ENCODE assay signal across 13 cellular contexts in genomic region chr22:42188808-42189447, GRCh38. TPM values are rescaled to one million over a fixed set of nuclear protein-coding genes. Genes with fewer than 3 reads are reported as not detected.
DNase-seq lines count a peak whose midpoint lies in the region; ATAC-seq, FAIRE-seq and TF ChIP-seq lines count a peak whose summit lies in the region.
"Had no signal": no experiment of that assay in that cellular context is flagged by ENCODE, and none has a peak within 500 bp of the region (broad histone marks: within the 10 kb centered on the region; RNA-seq: fewer than 3 reads in every experiment).

No MANE protein-coding gene starts in this region.

- no peak overlapping the region for H3K9ac ChIP-seq in GM23248
- no peak overlapping the region for H3K9ac ChIP-seq in mesenchymal stem cell (ENCODE audit: low read length)
- H3K9ac ChIP-seq: KMS-11 had no signal

- H2AFZ ChIP-seq in GM23248, result no peak overlapping the region
- no peak overlapping the region for H2AFZ ChIP-seq in mesenchymal stem cell (ENCODE audit: low read depth, low read length)

- CTCF ChIA-PET in activated CD8-positive, alpha-beta memory T cell treated with anti-CD3 and anti-CD28 coated beads, Interleukin-2, amount 10 ng/mL, durations not matched to agents 7 days and 5 days (lab: Charles Lee), result interaction anchor here (1.1 to 1.8 kb wide), 3 partner anchors 11 to 256 kb away, joined by 3 to 6 read pairs (median 4); no protein-coding TSS in a partner anchor

- H3K4me1 ChIP-seq in GM23248 (ENCODE audit: insufficient read depth) (peaks cover 7% of the 10 kb centered on the region; the same call in 1 of the 2 replicates), mesenchymal stem cell (ENCODE audit: control insufficient read depth, insufficient read depth, low read depth, low read length) (peaks cover 6% of the 10 kb centered on the region)

- H3K9me3 ChIP-seq in GM23248 (ENCODE audit: low read depth), result no peaks in the 10 kb centered on the region
- H3K9me3 ChIP-seq in mesenchymal stem cell (ENCODE audit: control insufficient read depth, low read length), result no peaks in the 10 kb centered on the region

- no peak overlapping the region for H3K14ac ChIP-seq in mesenchymal stem cell (ENCODE audit: low read length in 2 of 2)

- no peaks in the 10 kb centered on the region for H3K9me3 Mint-ChIP-seq in activated CD8-positive, alpha-beta memory T cell treated with anti-CD3 and anti-CD28 coated beads, Interleukin-2, amount 10 ng/mL, durations not matched to agents 7 days and 5 days (ENCODE audit: low read depth)

- H3K27me3 ChIP-seq in GM23248 (replicated peaks; ENCODE audit: insufficient read depth) (no peaks in the 10 kb centered on the region), bronchial epithelial cell (ENCODE audit: control insufficient read depth, insufficient read depth, low read length) (no peaks in the 10 kb centered on the region), mesenchymal stem cell (ENCODE audit: control insufficient read depth in 1 of 2, insufficient read depth in 1 of 2, low read length in 2 of 2) (no peaks in the 10 kb centered on the region)

- no peak overlapping the region for H3K18ac ChIP-seq in mesenchymal stem cell (ENCODE audit: low read depth in 1 of 2, low read length in 2 of 2)

- H2AK5ac ChIP-seq in mesenchymal stem cell (ENCODE audit: low read length, severe bottlenecking), result no peak overlapping the region

- H2BK15ac ChIP-seq in mesenchymal stem cell (ENCODE audit: low read depth, poor library complexity, severe bottlenecking), result no peak overlapping the region

- H4K20me1 ChIP-seq in GM23248 (ENCODE audit: insufficient read depth), result peaks cover 7% of the 10 kb centered on the region; the same call in 1 of the 2 replicates

- H3K79me1 ChIP-seq in mesenchymal stem cell (replicated peaks; ENCODE audit: low read length, poor library complexity, severe bottlenecking), result peaks cover 45% of the 10 kb centered on the region

- no peaks in the 10 kb centered on the region for H3K9me2 ChIP-seq in GM23248 (ENCODE audit: insufficient read depth)

- no peak overlapping the region for H4K91ac ChIP-seq in mesenchymal stem cell (ENCODE audit: low read length)

- in situ Hi-C loops in GM23248 (cut with MboI), result no loop called here

- H3K4me2 ChIP-seq in GM23248 (ENCODE audit: unreplicated experiment) (peak overlapping the region; percentile 27), mesenchymal stem cell (ENCODE audit: low read length, poor library complexity, severe bottlenecking) (no peak overlapping the region)
- H3K4me2 ChIP-seq: KMS-11 had no signal

- no peak overlapping the region for H3K27ac ChIP-seq in GM23248
- H3K27ac ChIP-seq in mesenchymal stem cell (ENCODE audit: low read length, poor library complexity, severe bottlenecking), result no peak overlapping the region
- H3K27ac ChIP-seq: KMS-11 had no signal

- no peak for ATAC-seq in activated CD8-positive, alpha-beta memory T cell treated with anti-CD3 and anti-CD28 coated beads, Interleukin-2, amount 10 ng/mL, durations not matched to agents 7 days and 5 days
- no peak for ATAC-seq in HG03280 (IDR thresholded peaks at IDR 0.05; ENCODE audit: unreplicated experiment)

- H3K4me3 ChIP-seq in GM23248, result no peak overlapping the region
- no peak overlapping the region for H3K4me3 ChIP-seq in bronchial epithelial cell (ENCODE audit: low read depth, low read length)
- no peak overlapping the region for H3K4me3 ChIP-seq in mesenchymal stem cell (ENCODE audit: insufficient read depth in 1 of 2, low read depth in 1 of 2, low read length in 2 of 2)

- TF ChIP-seq CTCF in bronchial epithelial cell (IDR thresholded peaks at IDR 0.05; ENCODE audit: insufficient read depth, low read length, severe bottlenecking), result no peak

- H3K4ac ChIP-seq in mesenchymal stem cell (ENCODE audit: low read depth in 1 of 2, low read length in 2 of 2), result no peak overlapping the region

- no peak overlapping the region for H4K8ac ChIP-seq in mesenchymal stem cell (ENCODE audit: low read length)

- peak; percentile 60 for DNase-seq in GM23248
- peak; percentile 57 for DNase-seq in M059J (ENCODE audit: low read depth)
- peak; percentile 86 for DNase-seq in bronchial epithelial cell (ENCODE audit: low read depth)
- peak; percentile 16 for DNase-seq in mesenchymal stem cell
- no peak for DNase-seq in activated CD8-positive, alpha-beta memory T cell treated with anti-CD3 and anti-CD28 coated beads, Interleukin-2, amount 10 ng/mL, durations not matched to agents 7 days and 5 days
- no peak for DNase-seq in CD1c-positive myeloid dendritic cell (ENCODE audit: extremely low spot score)
- DNase-seq in T-helper 2 cell, result no peak
- DNase-seq: activated CD4-positive, alpha-beta T cell treated with anti-CD3 and anti-CD28 coated beads for 4 hours; SHP77 treated with DMSO at 0.1 percent for 48 hours; stimulated activated CD4-positive, alpha-beta T cell treated with anti-CD3 and anti-CD28 coated beads, Interleukin-12 subunit alpha, Interleukin-12 subunit beta, amount 100 ng/mL, for 4 hours; stimulated activated CD8-positive, alpha-beta memory T cell treated with anti-CD3 and anti-CD28 coated beads, Interleukin-4, amount 100 ng/mL, for 48 hours had no signal

- peaks cover 33% of the 10 kb centered on the region for H3K4me1 Mint-ChIP-seq in activated CD8-positive, alpha-beta memory T cell treated with anti-CD3 and anti-CD28 coated beads, Interleukin-2, amount 10 ng/mL, durations not matched to agents 7 days and 5 days

- no peaks in the 10 kb centered on the region for H3K36me3 ChIP-seq in GM23248 (ENCODE audit: low read depth)
- peaks cover 1% of the 10 kb centered on the region for H3K36me3 ChIP-seq in bronchial epithelial cell (ENCODE audit: control insufficient read depth, insufficient read depth, low read length)
- H3K36me3 ChIP-seq in mesenchymal stem cell (ENCODE audit: control insufficient read depth in 1 of 2, insufficient read depth in 2 of 2, low read depth in 1 of 2, low read length in 2 of 2), result peaks cover 0 to 3% of the 10 kb centered on the region in 2 experiments

- no peak overlapping the region for H2BK120ac ChIP-seq in mesenchymal stem cell (ENCODE audit: low read depth, low read length)

- H3F3A ChIP-seq in GM23248 (ENCODE audit: insufficient read depth), result no peaks in the 10 kb centered on the region; the same call in 1 of the 2 replicates

- FAIRE-seq in bronchial epithelial cell (lab: Jason Lieb, UNC), result peak; percentile 97

- no peak overlapping the region for H3K23ac ChIP-seq in mesenchymal stem cell (ENCODE audit: low read length in 2 of 2)

- no peaks in the 10 kb centered on the region for H3K27me3 Mint-ChIP-seq in activated CD8-positive, alpha-beta memory T cell treated with anti-CD3 and anti-CD28 coated beads, Interleukin-2, amount 10 ng/mL, durations not matched to agents 7 days and 5 days

- H3K4me3 Mint-ChIP-seq in activated CD8-positive, alpha-beta memory T cell treated with anti-CD3 and anti-CD28 coated beads, Interleukin-2, amount 10 ng/mL, durations not matched to agents 7 days and 5 days, result no peak overlapping the region

- H2BK12ac ChIP-seq in mesenchymal stem cell (ENCODE audit: low read length in 2 of 2), result no peak overlapping the region

- H2BK5ac ChIP-seq in mesenchymal stem cell (ENCODE audit: low read depth, low read length, poor library complexity, severe bottlenecking), result no peak overlapping the region

- peaks cover 94% of the 10 kb centered on the region for H3K79me2 ChIP-seq in GM23248 (ENCODE audit: insufficient read depth)

- no peak overlapping the region for H3K27ac Mint-ChIP-seq in activated CD8-positive, alpha-beta memory T cell treated with anti-CD3 and anti-CD28 coated beads, Interleukin-2, amount 10 ng/mL, durations not matched to agents 7 days and 5 days

- WGBS in GM23248 (ENCODE audit: low coverage in 1 of 2, low lambda C conversion rate in 2 of 2, missing lambda C conversion rate in 2 of 2), 2 experiments, result 73 to 89% methylated on average over 4 of the region's 4 CpGs
- WGBS in mesenchymal stem cell, result 92% methylated on average over 3 of the region's 4 CpGs

- no peaks in the 10 kb centered on the region for H3K36me3 Mint-ChIP-seq in activated CD8-positive, alpha-beta memory T cell treated with anti-CD3 and anti-CD28 coated beads, Interleukin-2, amount 10 ng/mL, durations not matched to agents 7 days and 5 days

RNA-seq across cellular contexts. Expression of gene CYP2D6, which starts 58.3 kb away (rescaled TPM):
- 0.13 TPM in 1 of 2 replicates, not detected in the other for total RNA-seq in GM23248 (2014; rRNA removed; shearing (Covaris generic))
- 0.15 and 0.16 TPM in 2 replicates for polyA plus RNA-seq in GM23248 (2016; fragmentation: Nextera tagmentation; extraction: Ambion mirVana)
- not detected in 2 replicates for total RNA-seq in M059J (2014; rRNA removed; shearing (Covaris generic))
- total RNA-seq in bronchial epithelial cell, result 0.53 and 0.64 TPM in 2 replicates
- 0.17 TPM for polyA plus RNA-seq in mesenchymal stem cell (2013, experiment 1 of 2)
- 0.25 TPM for polyA plus RNA-seq in mesenchymal stem cell (2013, experiment 2 of 2)
- 1 to 10 TPM; 2.3 to 2.5 TPM for total RNA-seq in activated CD8-positive, alpha-beta memory T cell treated with anti-CD3 and anti-CD28 coated beads, Interleukin-2, amount 10 ng/mL, durations not matched to agents 7 days and 5 days

Comparison
In these comparisons a context has a peak if more than half of its experiments do, and no peak if none do; other contexts are left out.
1. DNase-seq: peak in GM23248 (single experiment), M059J (single experiment), bronchial epithelial cell (single experiment) and mesenchymal stem cell (single experiment); none in activated CD8-positive, alpha-beta memory T cell treated with anti-CD3 and anti-CD28 coated beads, Interleukin-2, amount 10 ng/mL, durations not matched to agents 7 days and 5 days (single experiment), CD1c-positive myeloid dendritic cell (single experiment) and T-helper 2 cell (0 of 5).